In genomic region chr3:168859143-168859542, GRCh38 we compare ENCODE assay signal across 1 cellular context.
TF ChIP-seq lines count a peak whose summit lies in the region.

No MANE protein-coding gene starts in this region.

TF ChIP-seq in HepG2, 621 proteins besides CTCF, POLR2A, EP300 and RAD21 (continued from another document and continues in another):
- TF ChIP-seq IRF2 (CRISPR knock-in tag; IDR thresholded peaks at IDR 0.05) (peak; percentile 36; the same call in 1 of the 2 replicates), SIN3A (IDR thresholded peaks at IDR 0.05; ENCODE audit: borderline replicate concordance, low read depth, low read length) (no peak), ZBTB34 (CRISPR knock-in tag; IDR thresholded peaks at IDR 0.05) (no peak), MYNN (CRISPR knock-in tag; IDR thresholded peaks at IDR 0.05; ENCODE audit: low read depth) (no peak), TERF1 (CRISPR knock-in tag; IDR thresholded peaks at IDR 0.05) (no peak), ZNF841 (CRISPR knock-in tag; IDR thresholded peaks at IDR 0.05; ENCODE audit: borderline replicate concordance) (no peak), HNRNPL (IDR thresholded peaks at IDR 0.05; ENCODE audit: low read depth, low read length) (no peak), NCOA5 (CRISPR knock-in tag; IDR thresholded peaks at IDR 0.05) (no peak), MBNL3 (CRISPR knock-in tag; conservative IDR thresholded peaks at IDR 0.05) (no peak), MIER2 (CRISPR knock-in tag; IDR thresholded peaks at IDR 0.05) (no peak), ZNF570 (CRISPR knock-in tag; IDR thresholded peaks at IDR 0.05; ENCODE audit: borderline replicate concordance) (no peak), ZNF629 (CRISPR knock-in tag; conservative IDR thresholded peaks at IDR 0.05) (no peak), ZFX (CRISPR knock-in tag; IDR thresholded peaks at IDR 0.05; ENCODE audit: low read depth) (no peak), MLXIP (CRISPR knock-in tag; IDR thresholded peaks at IDR 0.05; ENCODE audit: borderline replicate concordance) (no peak), TCF7 (IDR thresholded peaks at IDR 0.05; ENCODE audit: low read depth) (peak; percentile 74; the same call in 1 of the 2 replicates), ZNF331 (CRISPR knock-in tag; IDR thresholded peaks at IDR 0.05) (peak; percentile 39; the same call in 1 of the 2 replicates), ZNF550 (CRISPR knock-in tag; IDR thresholded peaks at IDR 0.05; ENCODE audit: borderline replicate concordance) (no peak), ZNF607 (CRISPR knock-in tag; IDR thresholded peaks at IDR 0.05; ENCODE audit: borderline replicate concordance) (no peak), ZNF142 (CRISPR knock-in tag; IDR thresholded peaks at IDR 0.05) (no peak), ZNF644 (CRISPR knock-in tag; IDR thresholded peaks at IDR 0.05; ENCODE audit: low read depth) (peak; percentile 95), ZSCAN20 (CRISPR knock-in tag; IDR thresholded peaks at IDR 0.05; ENCODE audit: borderline replicate concordance) (no peak), GFI1 (CRISPR knock-in tag; IDR thresholded peaks at IDR 0.05; ENCODE audit: borderline replicate concordance) (0 out of 2 replicates have a peak, but pooled peaks have one; percentile 42), ETS1 (CRISPR knock-in tag; IDR thresholded peaks at IDR 0.05) (no peak), ZNF788 (CRISPR knock-in tag; IDR thresholded peaks at IDR 0.05; ENCODE audit: borderline replicate concordance) (no peak), ZNF143 (CRISPR knock-in tag; IDR thresholded peaks at IDR 0.05) (no peak), ZBTB20 (CRISPR knock-in tag; IDR thresholded peaks at IDR 0.05; ENCODE audit: borderline replicate concordance, low read depth) (peak; percentile 75; the same call in 1 of the 2 replicates), SETDB1 (CRISPR knock-in tag; IDR thresholded peaks at IDR 0.05; ENCODE audit: borderline replicate concordance) (no peak), MXI1 (IDR thresholded peaks at IDR 0.05; ENCODE audit: borderline replicate concordance, low read depth, low read length) (no peak), HES4 (CRISPR knock-in tag; IDR thresholded peaks at IDR 0.05; ENCODE audit: borderline replicate concordance) (no peak), AKNA (CRISPR knock-in tag; IDR thresholded peaks at IDR 0.05; ENCODE audit: borderline replicate concordance) (no peak), ZNF770 (CRISPR knock-in tag; IDR thresholded peaks at IDR 0.05) (no peak), ZNF687 (CRISPR knock-in tag; IDR thresholded peaks at IDR 0.05) (no peak), ZNF225 (CRISPR knock-in tag; IDR thresholded peaks at IDR 0.05) (no peak)
